28 cellular contexts compared by ENCODE assay signal in genomic region chr4:65921180-65921579, GRCh38.
"Had no signal": no experiment of that assay in that cellular context is flagged by ENCODE, and none has a peak within 500 bp of the region (broad histone marks: within the 10 kb centered on the region; RNA-seq: fewer than 3 reads in every experiment).

No MANE protein-coding gene starts in this region.

- H3K4me3 ChIP-seq: colonic mucosa, coronary artery, dorsolateral prefrontal cortex, esophagus muscularis mucosa, esophagus squamous epithelium, gastrocnemius medialis, gastroesophageal sphincter, heart left ventricle, heart right ventricle had no signal

- DNase-seq: colonic mucosa; cortex of kidney; dermis blood vessel endothelial cell; dorsolateral prefrontal cortex; effector CD4-positive, alpha-beta T cell; effector CD8-positive, alpha-beta T cell; effector memory CD4-positive, alpha-beta T cell; effector memory CD8-positive, alpha-beta T cell; endodermal cell; erythroblast; esophagus squamous epithelium; foreskin fibroblast; foreskin keratinocyte; foreskin melanocyte; gastrocnemius medialis; glutamatergic neuron; head of caudate nucleus; heart left ventricle; heart right ventricle had no signal

- H3K27me3 ChIP-seq: colonic mucosa, dorsolateral prefrontal cortex, esophagus muscularis mucosa, esophagus squamous epithelium, foreskin keratinocyte, gastrocnemius medialis, gastroesophageal sphincter, heart left ventricle, heart right ventricle had no signal

- ATAC-seq: effector memory CD8-positive, alpha-beta T cell; esophagus mucosa; foreskin keratinocyte; gastrocnemius medialis; gastroesophageal sphincter; heart left ventricle; heart right ventricle had no signal

- FAIRE-seq: colon, endometrium, endothelial cell of umbilical vein, frontal cortex had no signal

- H3K9me3 ChIP-seq: colonic mucosa, esophagus squamous epithelium, gastrocnemius medialis, gastroesophageal sphincter had no signal

- H3K4me1 ChIP-seq: colonic mucosa, esophagus muscularis mucosa, esophagus squamous epithelium, foreskin keratinocyte, gastrocnemius medialis, gastroesophageal sphincter, heart left ventricle, heart right ventricle had no signal

- H3K27ac ChIP-seq: colonic mucosa, coronary artery, dorsolateral prefrontal cortex, epithelial cell of prostate, esophagus muscularis mucosa, esophagus squamous epithelium, foreskin keratinocyte, gastrocnemius medialis, gastroesophageal sphincter, heart left ventricle, heart right ventricle had no signal

- H3K36me3 ChIP-seq: colonic mucosa, esophagus muscularis mucosa, esophagus squamous epithelium, gastrocnemius medialis, gastroesophageal sphincter, heart left ventricle, heart right ventricle had no signal
